In the genomic region with DNA sequence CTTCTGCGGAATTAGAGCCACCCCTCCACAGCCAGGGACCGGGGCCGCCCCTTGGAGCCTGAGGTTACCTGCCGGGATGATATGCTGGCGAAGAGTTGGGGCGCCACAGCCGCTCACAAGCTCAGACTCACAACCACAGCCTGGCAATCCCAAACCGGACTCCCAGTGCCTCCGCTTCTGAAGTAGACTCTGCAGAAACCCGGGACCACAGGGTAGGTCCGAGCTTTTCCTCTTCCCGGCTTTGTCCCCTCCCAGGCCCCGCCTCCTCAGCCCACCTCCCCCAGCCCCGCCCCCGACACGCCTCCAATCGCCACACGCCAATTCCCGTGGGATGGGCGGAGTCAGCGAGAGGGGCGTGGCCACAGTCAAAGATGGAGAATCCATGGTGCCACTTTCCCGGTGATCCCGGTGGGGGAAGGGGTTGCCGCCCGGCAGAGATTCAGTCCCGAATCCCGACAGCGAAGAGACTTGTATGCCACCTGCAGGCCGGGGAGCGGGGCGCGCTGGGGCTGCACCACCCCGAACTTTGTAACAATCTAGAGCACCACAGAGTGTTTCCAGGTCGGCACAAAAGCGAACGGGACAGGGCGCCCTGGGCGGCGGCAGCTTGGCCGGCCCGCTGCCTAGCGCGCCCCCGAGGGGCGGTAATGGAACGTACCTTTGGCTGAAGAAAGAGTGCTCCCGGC, we compare ENCODE assay signal across 8 cellular contexts. TPM values are rescaled to one million over a fixed set of nuclear protein-coding genes. Genes with fewer than 3 reads are reported as not detected.
DNase-seq lines count a peak whose midpoint lies in the region; ATAC-seq and TF ChIP-seq lines count a peak whose summit lies in the region.

A gene (minus strand): TSS at position 201 of the 686 bp plus-strand sequence. CDS start 3,520 bp downstream, outside the sequence.

- ATAC-seq in HG02884 (IDR thresholded peaks at IDR 0.05; ENCODE audit: unreplicated experiment) (peak; percentile 65), T-helper 17 cell (peak; percentile 88), aorta (ENCODE audit: low FRiP score) (peak; percentile 98)

- H3K27ac ChIP-seq in angular gyrus (ENCODE audit: low read depth, low read length) (peak within 1 kb of the TSS; percentile 73), right atrium auricular region (peak within 1 kb of the TSS; percentile 77 to 92), rectal smooth muscle tissue (ENCODE audit: low read depth, low read length) (peak within 1 kb of the TSS; percentile 70), aorta (ENCODE audit: low read depth in 1 of 2, low read length in 2 of 2) (peak within 1 kb of the TSS in 1 of 2 donors; percentile 69)

- intact Hi-C loops in aorta (cut with DNase I) = loop anchor here in 1 of 2 donors (1.0 to 10.0 kb wide), 3 partner anchors 11 to 80 kb away; a partner anchor contains a TSS

- peak within 1 kb of the TSS; percentile 84 for H3K27ac Mint-ChIP-seq in T-helper 17 cell

- H3K36me3 ChIP-seq in right atrium auricular region (peaks cover 9% of the 10 kb centered on the region), rectal smooth muscle tissue (ENCODE audit: control insufficient read depth, insufficient read depth, low read length) (peaks cover 2% of the 10 kb centered on the region), aorta (ENCODE audit: control insufficient read depth in 1 of 2, insufficient read depth in 2 of 2, low read length in 1 of 2) (no peaks in the 10 kb centered on the region)

- H3K4me3 ChIP-seq in right atrium auricular region (peak within 1 kb of the TSS; percentile 76 to 85), rectal smooth muscle tissue (ENCODE audit: low read length) (peak within 1 kb of the TSS; percentile 73), aorta (ENCODE audit: low read length in 2 of 2) (peak within 1 kb of the TSS; percentile 51 to 84)

- peak; percentile 62 for TF ChIP-seq POLR2A in GM15510 (IDR thresholded peaks at IDR 0.05; ENCODE audit: borderline replicate concordance, extremely low read depth, insufficient read length)

- H3K27me3 Mint-ChIP-seq in T-helper 17 cell = no peaks in the 10 kb centered on the region

- WGBS in aorta, 2 donors = 0 to 1% methylated on average over 48 of the region's 48 CpGs

- DNase-seq in NCI-H146 treated with DMSO at 0.1 percent for 48 hours (lab: John Stamatoyannopoulos, UW; ENCODE audit: unreplicated experiment) = peak; percentile 67
- DNase-seq in T-helper 17 cell = peak; percentile 92 to 98 (median 93)
- peak; percentile 97 for DNase-seq in right atrium auricular region (ENCODE audit: low spot score)
- DNase-seq in aorta = peak; percentile 97 to 99

- H3K4me1 ChIP-seq in right atrium auricular region (peaks cover 0 to 32% of the 10 kb centered on the region in 2 donors), rectal smooth muscle tissue (ENCODE audit: control insufficient read depth, insufficient read depth, low read length) (no peaks in the 10 kb centered on the region), aorta (ENCODE audit: control insufficient read depth in 1 of 2, insufficient read depth in 2 of 2, low read length in 2 of 2) (no peaks in the 10 kb centered on the region)

- H3K9ac ChIP-seq in rectal smooth muscle tissue (ENCODE audit: low read length) = no peak within 1 kb of the TSS

- H3K36me3 Mint-ChIP-seq in T-helper 17 cell (ENCODE audit: low read depth) = peaks cover 4% of the 10 kb centered on the region

- peaks cover 14% of the 10 kb centered on the region for H3K4me1 Mint-ChIP-seq in T-helper 17 cell

- no peaks in the 10 kb centered on the region for H3K9me3 ChIP-seq in T-helper 17 cell (ENCODE audit: control insufficient read depth, low read length, poor library complexity, severe bottlenecking)
- H3K9me3 ChIP-seq in right atrium auricular region = no peaks in the 10 kb centered on the region
- H3K9me3 ChIP-seq in aorta (ENCODE audit: control insufficient read depth, low read length) = no peaks in the 10 kb centered on the region

- H3K27me3 ChIP-seq in right atrium auricular region = no peaks in the 10 kb centered on the region
- H3K27me3 ChIP-seq in rectal smooth muscle tissue (ENCODE audit: control insufficient read depth, insufficient read depth, low read length) = no peaks in the 10 kb centered on the region
- H3K27me3 ChIP-seq in aorta (ENCODE audit: control insufficient read depth in 1 of 2, insufficient read depth in 2 of 2, low read length in 1 of 2) = no peaks in the 10 kb centered on the region

- peak within 1 kb of the TSS; percentile 100 for H3K4me3 Mint-ChIP-seq in T-helper 17 cell

- peak; percentile 29 to 58 for TF ChIP-seq CTCF in right atrium auricular region (IDR thresholded peaks at IDR 0.05)

RNA-seq across cellular contexts. Expression of the gene that starts here (rescaled TPM):
- total RNA-seq in T-helper 17 cell (1 to 10 TPM; 3.5 to 5.8 TPM), right atrium auricular region (10 to 100 TPM; 18.6 to 26.6 TPM), aorta (10 to 100 TPM; 46.4 to 63.1 TPM)
- 10 to 100 TPM; 25.1 to 78.4 TPM for polyA plus RNA-seq in aorta
